Comparison of ENCODE assay signal across 8 cellular contexts in the genomic region with DNA sequence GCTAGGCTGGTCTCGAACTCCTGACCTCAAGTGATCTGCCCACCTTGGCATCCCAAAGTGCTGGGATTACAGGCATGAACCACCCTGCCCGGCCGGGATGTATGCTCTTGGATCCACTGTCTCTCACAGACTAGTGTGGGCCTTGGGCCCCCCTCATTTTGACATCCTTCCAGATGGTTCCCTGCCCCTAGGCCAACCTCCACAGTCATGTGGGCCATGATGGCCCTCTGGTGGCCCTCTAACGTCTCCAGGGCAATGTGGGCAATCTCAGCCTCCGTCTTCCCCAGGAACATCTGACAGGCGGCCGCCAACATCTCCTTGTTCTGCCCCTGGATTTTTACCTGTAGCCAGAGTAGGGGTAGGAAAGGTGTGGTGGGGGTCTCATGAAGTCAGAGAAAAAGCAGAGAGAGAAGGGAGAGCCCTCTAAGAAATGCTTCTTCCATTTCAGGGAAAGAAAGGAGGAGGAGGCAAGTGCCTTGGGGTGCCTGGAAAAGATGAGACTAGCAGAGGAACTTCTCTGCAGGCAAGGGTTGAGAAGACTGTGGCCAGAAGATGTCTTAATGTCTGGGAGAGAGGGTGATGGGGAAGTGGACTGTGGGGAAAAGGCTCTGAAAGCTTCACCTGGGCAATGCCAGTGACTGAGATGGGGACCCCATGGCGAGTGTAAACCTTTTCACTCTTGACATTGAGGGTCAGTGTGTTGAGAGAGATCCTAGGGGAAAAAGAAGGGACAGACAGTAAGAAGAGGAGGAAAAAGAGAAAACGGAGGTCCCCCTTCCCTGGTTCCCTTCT. TPM values are rescaled to one million over a fixed set of nuclear protein-coding genes. Genes with fewer than 3 reads are reported as not detected.
A peak's percentile ranks its signal among the peaks of the same experiment; 100 is the strongest.
DNase-seq lines count a peak whose midpoint lies in the region; ATAC-seq and TF ChIP-seq lines count a peak whose summit lies in the region.

No MANE protein-coding gene starts in this region.

- H3K36me3 ChIP-seq in body of pancreas (replicated peaks in 1 of 2; ENCODE audit: insufficient read depth in 1 of 2, low read depth in 2 of 2) = peaks cover 4% of the 10 kb centered on the region in 2 donors

- H3K27ac ChIP-seq in body of pancreas = peak overlapping the region in 3 of 4 donors; percentile 89 to 96 (median 93)

- no peaks in the 10 kb centered on the region for H3K27me3 ChIP-seq in body of pancreas

- H3K4me1 Mint-ChIP-seq in mesothelial cell of epicardium = peaks cover 40% of the 10 kb centered on the region

- in situ Hi-C loops in ACHN (cut with HindIII; ENCODE audit: low pct_ligation_motif_present, low pct_unique_long_range_greater_than_20kb, low sequenced_read_pairs) = no loop called here

- TF ChIP-seq POLR2A in body of pancreas (IDR thresholded peaks at IDR 0.05) = no peak

- peak; percentile 34 for DNase-seq in stimulated activated CD4-positive, alpha-beta T cell treated with anti-CD3 and anti-CD28 coated beads, Interleukin-2, amount 100 ng/mL, for 4 hours (ENCODE audit: low read depth)
- no peak for DNase-seq in stimulated activated CD4-positive, alpha-beta T cell treated with anti-CD3 and anti-CD28 coated beads, Interleukin-4, amount 100 ng/mL, for 1 hour
- DNase-seq in body of pancreas = no peak
- no peak for DNase-seq in mesothelial cell of epicardium (ENCODE audit: low spot score in 2 of 2, unreplicated experiment in 2 of 2)
- DNase-seq in mesenteric fat pad (ENCODE audit: low spot score) = no peak
- no peak for DNase-seq in DMS 273 (lab: John Stamatoyannopoulos, UW; ENCODE audit: unreplicated experiment)
- DNase-seq in ACHN = no peak

- H3K4me3 ChIP-seq in body of pancreas = no peak overlapping the region

- ATAC-seq in body of pancreas (no peak), GM19455 (IDR thresholded peaks at IDR 0.05; ENCODE audit: unreplicated experiment) (no peak)

- peaks cover 50% of the 10 kb centered on the region for H3K4me1 ChIP-seq in body of pancreas

- peak overlapping the region; percentile 97 for H3K4me3 Mint-ChIP-seq in mesothelial cell of epicardium

- no peaks in the 10 kb centered on the region for H3K9me3 Mint-ChIP-seq in mesothelial cell of epicardium

- 72 to 73% methylated on average over 9 of the region's 9 CpGs for WGBS in body of pancreas, 2 donors

- H3K27me3 Mint-ChIP-seq in mesothelial cell of epicardium (ENCODE audit: low read depth) = no peaks in the 10 kb centered on the region

- TF ChIP-seq CTCF in body of pancreas (IDR thresholded peaks at IDR 0.05) = no peak
- TF ChIP-seq CTCF in mesothelial cell of epicardium (IDR thresholded peaks at IDR 0.05; ENCODE audit: unreplicated experiment) = no peak

- no peaks in the 10 kb centered on the region for H3K9me3 ChIP-seq in body of pancreas

- peak overlapping the region; percentile 95 for H3K27ac Mint-ChIP-seq in mesothelial cell of epicardium

- intact Hi-C loops in body of pancreas (cut with DNase I) = no loop called here

- peaks cover 30% of the 10 kb centered on the region for H3K36me3 Mint-ChIP-seq in mesothelial cell of epicardium

RNA-seq across cellular contexts. Expression of gene FLOT1, which starts 1.3 kb away (rescaled TPM):
- total RNA-seq in body of pancreas (10 to 100 TPM; 70.0 to 82.4 TPM), mesothelial cell of epicardium (96.5 to 101 TPM (median 99.8 TPM) in 3 replicates), mesenteric fat pad (190 TPM)

RNA-seq across cellular contexts. Expression of gene IER3, which starts 3.2 kb away (rescaled TPM):
- total RNA-seq in body of pancreas = 10 to 100 TPM; 46.4 to 60.3 TPM
- 131 to 136 TPM (median 134 TPM) in 3 replicates for total RNA-seq in mesothelial cell of epicardium
- total RNA-seq in mesenteric fat pad = 146 TPM

RNA-seq across cellular contexts. Expression of gene TUBB, which starts 21.0 kb away (rescaled TPM):
- total RNA-seq in body of pancreas = 10 to 100 TPM; 80.9 to 84.4 TPM
- total RNA-seq in mesothelial cell of epicardium = 1,084 to 1,110 TPM (median 1,094 TPM) in 3 replicates
- 452 TPM for total RNA-seq in mesenteric fat pad

RNA-seq across cellular contexts. Expression of gene MDC1, which starts 24.1 kb away (rescaled TPM):
- total RNA-seq in body of pancreas (10 to 100 TPM; 11.4 to 18.1 TPM), mesothelial cell of epicardium (49.7 to 51.9 TPM (median 49.8 TPM) in 3 replicates), mesenteric fat pad (19.8 TPM)

RNA-seq across cellular contexts. Expression of gene NRM, which starts 50.4 kb away (rescaled TPM):
- total RNA-seq in body of pancreas (1 to 10 TPM; 2.6 to 5.2 TPM), mesothelial cell of epicardium (34.6 to 40.2 TPM (median 36.1 TPM) in 3 replicates), mesenteric fat pad (7.3 TPM)
